Comparison of ENCODE assay signal across 16 cellular contexts in genomic region chr21:33522297-33522696, GRCh38. TPM values are rescaled to one million over a fixed set of nuclear protein-coding genes. Genes with fewer than 3 reads are reported as not detected.
DNase-seq lines count a peak whose midpoint lies in the region; ATAC-seq and TF ChIP-seq lines count a peak whose summit lies in the region.
"Had no signal": no experiment of that assay in that cellular context is flagged by ENCODE, and none has a peak within 500 bp of the region (broad histone marks: within the 10 kb centered on the region; RNA-seq: fewer than 3 reads in every experiment).

No MANE protein-coding gene starts in this region.

- intact Hi-C loops in Caco-2 (cut with micrococcal nuclease; ENCODE audit: unreplicated experiment), result no loop called here

- H3K36me3 ChIP-seq in Caco-2 (ENCODE audit: control insufficient read depth, insufficient read depth, low read length), result no peaks in the 10 kb centered on the region
- peaks cover 83% of the 10 kb centered on the region for H3K36me3 ChIP-seq in SK-N-MC (ENCODE audit: insufficient read depth, low read length)

- no peak for DNase-seq in Caco-2
- DNase-seq in SK-N-MC (ENCODE audit: low read depth, low spot score), result no peak
- DNase-seq in memory B cell (ENCODE audit: low spot score in 2 of 2), result no peak
- DNase-seq in central memory CD4-positive, alpha-beta T cell, result no peak
- no peak for DNase-seq in GM10248 (ENCODE audit: extremely low spot score)
- DNase-seq: AML-193; CD4-positive, alpha-beta T cell; DMS53; DND-41; EL; GOT3; H7 had no signal

- H3K4me3 ChIP-seq in Caco-2 (ENCODE audit: low read depth, low read length) (no peak overlapping the region), SK-N-MC (no peak overlapping the region)
- H3K4me3 ChIP-seq: A549 had no signal

- H3K27me3 Mint-ChIP-seq in Caco-2 (ENCODE audit: insufficient read depth, unreplicated experiment) (no peaks in the 10 kb centered on the region), memory B cell (no peaks in the 10 kb centered on the region)
- H3K27me3 Mint-ChIP-seq: CD4-positive, alpha-beta T cell had no signal

- no TSS peak for BruUV-seq in Caco-2 (replicated peaks; lab: Mats Ljungman, UMichigan)

- no peaks in the 10 kb centered on the region for H3K4me1 ChIP-seq in Caco-2
- H3K4me1 ChIP-seq: A549 had no signal

- no peak for ATAC-seq in memory B cell (ENCODE audit: low read depth)
- ATAC-seq: A549, HCT116 had no signal

- POLR2A ChIA-PET in Caco-2 (lab: Charles Lee) (no interaction called here), GM10248 (lab: Yijun Ruan, JAX) (no interaction called here)

- TF ChIP-seq CTCF in 22Rv1 (IDR thresholded peaks at IDR 0.05) (no peak), Caco-2 (IDR thresholded peaks at IDR 0.05; ENCODE audit: insufficient read depth in 1 of 2, low read depth in 1 of 2, low read length in 1 of 2, severe bottlenecking in 1 of 2, unreplicated experiment in 1 of 2) (no peak), GM10248 (IDR thresholded peaks at IDR 0.05; ENCODE audit: control extremely low read depth, extremely low read depth, low read depth, missing control alignments) (no peak)

- peak overlapping the region; percentile 32 for H3K27ac Mint-ChIP-seq in Caco-2 (ENCODE audit: unreplicated experiment)
- peak overlapping the region; percentile 53 for H3K27ac Mint-ChIP-seq in memory B cell
- H3K27ac Mint-ChIP-seq: CD4-positive, alpha-beta T cell had no signal

- H3K9me3 Mint-ChIP-seq in Caco-2 (ENCODE audit: unreplicated experiment), result no peaks in the 10 kb centered on the region
- H3K9me3 Mint-ChIP-seq in memory B cell, result no peaks in the 10 kb centered on the region
- H3K9me3 Mint-ChIP-seq: CD4-positive, alpha-beta T cell had no signal

- H3K4me1 Mint-ChIP-seq in Caco-2 (ENCODE audit: low read depth, unreplicated experiment), result no peaks in the 10 kb centered on the region
- no peaks in the 10 kb centered on the region for H3K4me1 Mint-ChIP-seq in memory B cell

- CTCF ChIA-PET in Caco-2 (lab: Charles Lee), result no interaction called here
- CTCF ChIA-PET in GM10248 (lab: Yijun Ruan, JAX), result no interaction called here

- H3K9me3 ChIP-seq in Caco-2 (no peaks in the 10 kb centered on the region), SK-N-MC (ENCODE audit: low read depth, low read length) (no peaks in the 10 kb centered on the region)
- H3K9me3 ChIP-seq: A549 had no signal

- H3K4me3 Mint-ChIP-seq in Caco-2 (ENCODE audit: unreplicated experiment) (no peak overlapping the region), memory B cell (no peak overlapping the region)
- H3K4me3 Mint-ChIP-seq: CD4-positive, alpha-beta T cell had no signal

- H3K27ac ChIP-seq in 22Rv1 (0 out of 2 replicates have a peak overlapping the region, but pooled peaks have one; percentile 2), SK-N-MC (peak overlapping the region; percentile 38)
- H3K27ac ChIP-seq: A549, C4-2B had no signal

- H3K27me3 ChIP-seq in Caco-2 (replicated peaks; ENCODE audit: control insufficient read depth, insufficient read depth, low read length), result no peaks in the 10 kb centered on the region

- H3K9ac ChIP-seq in SK-N-MC (ENCODE audit: insufficient read length), result no peak overlapping the region

- H3K36me3 Mint-ChIP-seq in Caco-2 (ENCODE audit: insufficient read depth, unreplicated experiment) (peaks cover 73% of the 10 kb centered on the region), memory B cell (peaks cover 23% of the 10 kb centered on the region)

RNA-seq across cellular contexts. Expression of gene GART, which starts 19.6 kb away (rescaled TPM):
- total RNA-seq in Caco-2 (2022), result 134 and 147 TPM in 2 replicates

RNA-seq across cellular contexts. Expression of gene SON, which starts 20.5 kb away (rescaled TPM):
- 220 and 273 TPM in 2 replicates for total RNA-seq in Caco-2 (2022)

RNA-seq across cellular contexts. Expression of gene DNAJC28, which starts 30.8 kb away (rescaled TPM):
- 2.5 and 2.7 TPM in 2 replicates for total RNA-seq in Caco-2 (2022)
- total RNA-seq: CD4-positive, alpha-beta T cell had no signal

RNA-seq across cellular contexts. Expression of gene TMEM50B, which starts 42.5 kb away (rescaled TPM):
- total RNA-seq in Caco-2 (2022), result 21.0 and 25.9 TPM in 2 replicates
